ENCODE assay signal across 23 cellular contexts in the genomic region with DNA sequence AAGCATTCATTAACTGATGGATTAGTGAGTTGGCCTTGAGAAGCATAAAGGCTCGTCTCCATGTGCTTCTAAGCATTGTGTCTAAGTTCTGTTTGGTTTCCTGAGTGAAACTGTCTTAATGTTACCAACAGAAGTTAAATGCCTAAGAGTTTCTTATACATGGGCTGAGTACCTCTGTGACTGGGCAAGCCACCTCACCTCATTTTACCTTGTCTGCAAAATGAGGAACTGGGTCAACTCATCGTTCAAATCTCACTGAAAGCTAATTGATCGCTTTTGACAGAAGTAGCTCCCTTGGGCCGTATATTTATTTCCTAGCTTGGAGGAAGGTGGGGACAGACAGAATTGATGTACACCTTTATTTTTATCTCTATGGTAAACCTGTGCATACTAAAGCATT.
"Had no signal": no experiment of that assay in that cellular context is flagged by ENCODE, and none has a peak within 500 bp of the region (broad histone marks: within the 10 kb centered on the region; RNA-seq: fewer than 3 reads in every experiment).

No MANE protein-coding gene starts in this region.

- H3K27ac ChIP-seq: HL-60, Peyer's patch, SJCRH30 had no signal

- DNase-seq: KBM-7; MG63; NCI-H1092; NCI-H1105 treated with DMSO at 0.1 percent for 48 hours; NCI-H1417 treated with DMSO at 0.1 percent for 48 hours; NCI-H146; NCI-H1694 treated with DMSO at 0.1 percent for 48 hours; NCI-H1930; NCI-H2081; NCI-H2107; NCI-H524; NCI-H526 treated with DMSO at 0.1 percent for 48 hours; NCI-H748 treated with DMSO at 0.1 percent for 48 hours; NK-92 treated with Interleukin-12 subunit alpha and Interleukin-12 subunit beta, amount 100 ng/mL, for 24 hours; PC-3; Peyer's patch; SHP77 treated with DMSO at 0.1 percent for 48 hours; SJCRH30 had no signal

- FAIRE-seq: HTR-8/SVneo had no signal

- H3K36me3 Mint-ChIP-seq: IgD-negative memory B cell had no signal

- H3K9me3 Mint-ChIP-seq: IgD-negative memory B cell had no signal

- H3K4me3 ChIP-seq: MG63, Peyer's patch, SJCRH30 had no signal

- H3K27me3 ChIP-seq: MG63, Peyer's patch, SJCRH30 had no signal

- H3K27ac Mint-ChIP-seq: IgD-negative memory B cell had no signal

- H3K9me3 ChIP-seq: MG63, Peyer's patch, SJCRH30 had no signal

- ATAC-seq: PC-3, Right ventricle myocardium inferior, SK-N-SH treated with all-trans-retinoic acid at 6 μM for 48 hours had no signal

- H3K4me3 Mint-ChIP-seq: IgD-negative memory B cell had no signal

- H3K4me1 Mint-ChIP-seq: IgD-negative memory B cell had no signal
